8 cellular contexts compared by ENCODE assay signal in the genomic region with DNA sequence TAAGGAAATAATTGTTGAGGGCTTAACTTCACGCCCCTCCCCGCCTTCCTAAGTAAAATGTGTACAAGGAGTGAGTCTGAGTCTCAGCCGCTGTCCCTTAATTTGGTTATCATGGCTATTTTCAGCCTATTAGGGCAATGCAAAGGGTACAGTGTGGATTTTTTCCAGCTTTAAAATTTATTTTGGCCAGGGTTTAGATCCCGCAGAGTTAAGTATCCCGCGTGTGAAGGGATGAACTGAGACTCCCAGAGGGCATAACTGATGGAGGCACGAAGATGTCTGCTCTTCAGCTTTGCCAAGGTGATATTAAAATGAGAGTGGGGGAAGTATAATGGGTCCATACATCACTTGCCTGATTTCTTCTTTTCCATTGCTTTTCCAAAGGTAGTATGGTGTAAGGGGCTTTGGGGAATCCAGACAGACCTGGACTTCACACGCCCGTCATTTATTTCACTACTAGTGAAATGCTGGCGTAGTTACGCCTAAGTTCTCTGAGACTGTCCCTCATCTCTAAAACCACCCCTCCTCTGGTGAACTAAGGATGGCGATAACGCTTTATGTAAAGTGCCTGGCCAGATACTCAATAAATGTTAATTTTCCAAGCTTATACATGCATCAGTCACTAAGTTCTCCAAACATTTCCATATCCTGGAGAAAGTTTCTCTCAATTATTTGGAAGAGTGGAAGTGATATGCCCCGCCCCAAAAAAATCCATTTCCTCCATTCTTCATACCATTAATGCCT. TPM values are rescaled to one million over a fixed set of nuclear protein-coding genes. Genes with fewer than 3 reads are reported as not detected.
DNase-seq lines count a peak whose midpoint lies in the region; ATAC-seq and TF ChIP-seq lines count a peak whose summit lies in the region.

No MANE protein-coding gene starts in this region.

- H3K4me3 Mint-ChIP-seq in T-helper 2 cell treated with Interferon-gamma antibody and Interleukin-4, amounts not matched to agents 5 μg/mL and 100 μg/mL, for 36 hours = peak overlapping the region; percentile 94
- peak overlapping the region; percentile 96 for H3K4me3 Mint-ChIP-seq in activated naive CD8-positive, alpha-beta T cell treated with anti-CD3 and anti-CD28 coated beads for 36 hours

- H3K27ac ChIP-seq in temporal lobe (ENCODE audit: low read depth, low read length) = peak overlapping the region; percentile 82

- DNase-seq in T-helper 2 cell treated with Interferon-gamma antibody and Interleukin-4, amounts not matched to agents 5 μg/mL and 100 μg/mL, for 36 hours (ENCODE audit: low spot score) = no peak
- no peak for DNase-seq in T-helper 2 cell
- no peak for DNase-seq in activated naive CD8-positive, alpha-beta T cell treated with anti-CD3 and anti-CD28 coated beads for 36 hours
- DNase-seq in kidney epithelial cell (ENCODE audit: low read depth) = no peak
- no peak for DNase-seq in foreskin melanocyte

- H3K36me3 Mint-ChIP-seq in T-helper 2 cell treated with Interferon-gamma antibody and Interleukin-4, amounts not matched to agents 5 μg/mL and 100 μg/mL, for 36 hours (ENCODE audit: low read depth) = peaks cover 2% of the 10 kb centered on the region
- H3K36me3 Mint-ChIP-seq in activated naive CD8-positive, alpha-beta T cell treated with anti-CD3 and anti-CD28 coated beads for 36 hours = no peaks in the 10 kb centered on the region

- no peaks in the 10 kb centered on the region for H3K9me3 Mint-ChIP-seq in T-helper 2 cell treated with Interferon-gamma antibody and Interleukin-4, amounts not matched to agents 5 μg/mL and 100 μg/mL, for 36 hours
- H3K9me3 Mint-ChIP-seq in activated naive CD8-positive, alpha-beta T cell treated with anti-CD3 and anti-CD28 coated beads for 36 hours = no peaks in the 10 kb centered on the region

- no peaks in the 10 kb centered on the region for H3K27me3 ChIP-seq in kidney epithelial cell (ENCODE audit: control insufficient read depth, insufficient read depth, low read length)

- peaks cover 45% of the 10 kb centered on the region for H3K27me3 Mint-ChIP-seq in T-helper 2 cell treated with Interferon-gamma antibody and Interleukin-4, amounts not matched to agents 5 μg/mL and 100 μg/mL, for 36 hours (ENCODE audit: low read depth)
- peaks cover 41% of the 10 kb centered on the region for H3K27me3 Mint-ChIP-seq in activated naive CD8-positive, alpha-beta T cell treated with anti-CD3 and anti-CD28 coated beads for 36 hours

- no peaks in the 10 kb centered on the region for H3K36me3 ChIP-seq in kidney epithelial cell (ENCODE audit: control insufficient read depth, insufficient read depth, low read length)

- no peak for ATAC-seq in GM21381 (IDR thresholded peaks at IDR 0.05; ENCODE audit: unreplicated experiment)
- ATAC-seq in GM21619 (IDR thresholded peaks at IDR 0.05; ENCODE audit: unreplicated experiment) = no peak

- peaks cover 31% of the 10 kb centered on the region for H3K4me1 Mint-ChIP-seq in T-helper 2 cell treated with Interferon-gamma antibody and Interleukin-4, amounts not matched to agents 5 μg/mL and 100 μg/mL, for 36 hours (ENCODE audit: low read depth)
- H3K4me1 Mint-ChIP-seq in activated naive CD8-positive, alpha-beta T cell treated with anti-CD3 and anti-CD28 coated beads for 36 hours = peaks cover 36% of the 10 kb centered on the region

- peak overlapping the region; percentile 76 for H3K27ac Mint-ChIP-seq in T-helper 2 cell treated with Interferon-gamma antibody and Interleukin-4, amounts not matched to agents 5 μg/mL and 100 μg/mL, for 36 hours
- H3K27ac Mint-ChIP-seq in activated naive CD8-positive, alpha-beta T cell treated with anti-CD3 and anti-CD28 coated beads for 36 hours = no peak overlapping the region

- TF ChIP-seq CTCF in kidney epithelial cell (IDR thresholded peaks at IDR 0.05; ENCODE audit: insufficient read depth, low read length, poor library complexity, severe bottlenecking) = no peak

- peak overlapping the region; percentile 75 for H3K4me3 ChIP-seq in kidney epithelial cell (ENCODE audit: low read depth, low read length)

RNA-seq across cellular contexts. Expression of a gene that starts 0.9 kb away (rescaled TPM):
- 10 to 100 TPM; 10.1 to 13.2 TPM for total RNA-seq in activated naive CD8-positive, alpha-beta T cell treated with anti-CD3 and anti-CD28 coated beads for 36 hours
- total RNA-seq in kidney epithelial cell (29.9 and 34.6 TPM in 2 replicates), temporal lobe (63.2 TPM)

RNA-seq across cellular contexts. Expression of a gene that starts 39.0 kb away (rescaled TPM):
- 10 to 100 TPM; 58.4 to 60.3 TPM for total RNA-seq in activated naive CD8-positive, alpha-beta T cell treated with anti-CD3 and anti-CD28 coated beads for 36 hours
- total RNA-seq in kidney epithelial cell = 468 and 469 TPM in 2 replicates
- total RNA-seq in temporal lobe = 27.8 TPM
